13 cellular contexts compared by ENCODE assay signal in the genomic region with DNA sequence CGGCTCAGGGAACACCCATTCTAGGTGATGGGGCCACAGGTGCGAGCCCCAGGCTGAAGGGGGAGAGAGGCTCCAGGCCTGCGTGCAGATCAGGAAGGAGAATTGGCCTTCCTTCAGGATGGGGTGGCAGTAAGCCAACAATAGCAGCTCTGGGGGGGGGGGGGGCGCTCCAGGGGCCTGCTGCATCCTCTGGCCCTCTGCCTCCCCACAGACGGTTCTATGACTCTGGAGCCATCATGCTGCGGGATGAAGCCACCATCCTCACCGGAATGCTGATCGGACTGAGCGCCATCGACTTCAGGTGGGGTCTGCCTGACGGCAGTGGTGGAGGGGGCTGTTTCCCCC. TPM values are rescaled to one million over a fixed set of nuclear protein-coding genes. Genes with fewer than 3 reads are reported as not detected.
DNase-seq lines count a peak whose midpoint lies in the region; TF ChIP-seq lines count a peak whose summit lies in the region.
"Had no signal": no experiment of that assay in that cellular context is flagged by ENCODE, and none has a peak within 500 bp of the region (broad histone marks: within the 10 kb centered on the region; RNA-seq: fewer than 3 reads in every experiment).

No MANE protein-coding gene starts in this region.

- H3K9ac ChIP-seq in iPS-18a (ENCODE audit: low read length) (no peak overlapping the region), MM.1S (ENCODE audit: low read length) (no peak overlapping the region)

- H3K36me3 Mint-ChIP-seq in CD8-positive, alpha-beta memory T cell, result peaks cover 2 to 4% (median 3%) of the 10 kb centered on the region in 3 donors

- H3K9me3 Mint-ChIP-seq in CD8-positive, alpha-beta memory T cell, result no peaks in the 10 kb centered on the region
- H3K9me3 Mint-ChIP-seq: HFFc6 had no signal

- POLR2A ChIA-PET in CD8-positive, alpha-beta memory T cell (lab: Charles Lee), result interaction anchor here (0.5 to 1.4 kb wide), 3 partner anchors 70 to 170 kb away, joined by 3 to 4 read pairs (median 3); no protein-coding TSS in a partner anchor

- H3K27me3 ChIP-seq in CD8-positive, alpha-beta memory T cell (ENCODE audit: insufficient read depth, low read length, poor library complexity, severe bottlenecking), result peaks cover 28% of the 10 kb centered on the region
- H3K27me3 ChIP-seq in iPS-18a (ENCODE audit: control insufficient read depth, insufficient read depth, low read length) (peaks cover 39% of the 10 kb centered on the region), MM.1S (replicated peaks; ENCODE audit: insufficient read depth, low read length) (peaks cover 52% of the 10 kb centered on the region), vagina (peaks cover 6% of the 10 kb centered on the region)

- H3K27ac ChIP-seq in 22Rv1, result peak overlapping the region; percentile 72
- H3K27ac ChIP-seq in CD8-positive, alpha-beta memory T cell (ENCODE audit: low read depth, low read length), result no peak overlapping the region
- H3K27ac ChIP-seq in VCaP, result peak overlapping the region; percentile 83
- H3K27ac ChIP-seq in iPS-18a (ENCODE audit: low read length), result no peak overlapping the region
- H3K27ac ChIP-seq in MM.1S (ENCODE audit: low read length), result no peak overlapping the region
- H3K27ac ChIP-seq in vagina, result no peak overlapping the region

- no peaks in the 10 kb centered on the region for H3K9me3 ChIP-seq in CD8-positive, alpha-beta memory T cell (ENCODE audit: low read length)
- H3K9me3 ChIP-seq in iPS-18a (ENCODE audit: control insufficient read depth, low read depth, low read length) (no peaks in the 10 kb centered on the region), MM.1S (replicated peaks; ENCODE audit: insufficient read depth, low read length) (no peaks in the 10 kb centered on the region), vagina (no peaks in the 10 kb centered on the region)

- TF ChIP-seq POLR2A in vagina (IDR thresholded peaks at IDR 0.05), result no peak

- TF ChIP-seq CTCF in 22Rv1 (IDR thresholded peaks at IDR 0.05) (no peak), VCaP (conservative IDR thresholded peaks at IDR 0.05) (no peak), MM.1S (IDR thresholded peaks at IDR 0.05; ENCODE audit: low read length) (no peak), vagina (IDR thresholded peaks at IDR 0.05) (no peak)

- CTCF ChIA-PET in CD8-positive, alpha-beta memory T cell (lab: Charles Lee), result interaction anchor here (0.5 to 3.5 kb wide), 4 partner anchors 17 to 104 kb away, joined by 3 to 20 read pairs (median 5); a partner anchor contains a TSS

- no peak overlapping the region for H3K4me2 ChIP-seq in MM.1S (ENCODE audit: low read depth, low read length)

- H3K36me3 ChIP-seq in CD8-positive, alpha-beta memory T cell (ENCODE audit: insufficient read depth, low read length), result no peaks in the 10 kb centered on the region
- H3K36me3 ChIP-seq in iPS-18a (ENCODE audit: control insufficient read depth, low read depth, low read length), result peaks cover 4% of the 10 kb centered on the region
- H3K36me3 ChIP-seq in MM.1S (replicated peaks; ENCODE audit: insufficient read depth, low read length), result no peaks in the 10 kb centered on the region
- peaks cover 0 to 2% of the 10 kb centered on the region in 2 donors for H3K36me3 ChIP-seq in vagina

- peaks cover 11% of the 10 kb centered on the region for H3K4me1 ChIP-seq in CD8-positive, alpha-beta memory T cell (ENCODE audit: insufficient read depth, low read length)
- H3K4me1 ChIP-seq in iPS-18a (ENCODE audit: control insufficient read depth, low read depth, low read length), result peaks cover 14% of the 10 kb centered on the region
- H3K4me1 ChIP-seq in MM.1S (ENCODE audit: low read length), result no peaks in the 10 kb centered on the region
- peaks cover 6% of the 10 kb centered on the region for H3K4me1 ChIP-seq in vagina

- H3K27ac Mint-ChIP-seq in CD8-positive, alpha-beta memory T cell, result no peak overlapping the region
- H3K27ac Mint-ChIP-seq: HFFc6 had no signal

- DNase-seq in CD8-positive, alpha-beta memory T cell, result no peak
- DNase-seq in MM.1S (no peak), NCI-H748 treated with DMSO at 0.1 percent for 48 hours (lab: John Stamatoyannopoulos, UW) (no peak), vagina (ENCODE audit: extremely low spot score in 2 of 2) (no peak), hippocampal formation (lab: John Stamatoyannopoulos, UW) (no peak)
- DNase-seq: cerebellar nuclear complex, HFFc6, left ventricle myocardium superior had no signal

- peaks cover 12 to 23% (median 14%) of the 10 kb centered on the region in 3 donors for H3K4me1 Mint-ChIP-seq in CD8-positive, alpha-beta memory T cell

- no peaks in the 10 kb centered on the region for H3K79me2 ChIP-seq in MM.1S (ENCODE audit: low read length)

- H3K4me3 ChIP-seq in CD8-positive, alpha-beta memory T cell (ENCODE audit: low read length), result no peak overlapping the region
- H3K4me3 ChIP-seq in iPS-18a (ENCODE audit: low read length) (peak overlapping the region; percentile 53), MM.1S (ENCODE audit: low read length) (no peak overlapping the region), vagina (no peak overlapping the region)

- intact Hi-C loops in vagina (cut with DNase I), result no loop called here

- H4K20me1 ChIP-seq in MM.1S (ENCODE audit: insufficient read depth, low read length), result no peaks in the 10 kb centered on the region

- H3K4me3 Mint-ChIP-seq in CD8-positive, alpha-beta memory T cell, result peak overlapping the region; percentile 52 to 66 (median 58)
- H3K4me3 Mint-ChIP-seq: HFFc6 had no signal

- no peak overlapping the region for H2AFZ ChIP-seq in MM.1S (ENCODE audit: low read length)

- H3F3A ChIP-seq in MM.1S (ENCODE audit: insufficient read depth, low read length), result 0 out of 2 replicates have a peak, but pooled peaks cover 3% of the 10 kb centered on the region

- H3K9me2 ChIP-seq in MM.1S (replicated peaks; ENCODE audit: insufficient read depth, low read length), result no peaks in the 10 kb centered on the region

- peaks cover 30 to 42% of the 10 kb centered on the region in 2 donors for H3K27me3 Mint-ChIP-seq in CD8-positive, alpha-beta memory T cell

RNA-seq across cellular contexts. Expression of a gene that starts 6.1 kb away (rescaled TPM):
- not detected for total RNA-seq in CD8-positive, alpha-beta memory T cell
- polyA plus RNA-seq in CD8-positive, alpha-beta memory T cell, result not detected
- 2.0 TPM for total RNA-seq in vagina

RNA-seq across cellular contexts. Expression of a gene that starts 10.1 kb away (rescaled TPM):
- 100 to 1,000 TPM; 159 to 174 TPM for total RNA-seq in CD8-positive, alpha-beta memory T cell
- polyA plus RNA-seq in CD8-positive, alpha-beta memory T cell, result 133 TPM
- total RNA-seq in vagina, result 93.1 TPM

RNA-seq across cellular contexts. Expression of a gene that starts 30.6 kb away (rescaled TPM):
- total RNA-seq in CD8-positive, alpha-beta memory T cell, result 10 to 100 TPM; 48.7 to 50.3 TPM
- polyA plus RNA-seq in CD8-positive, alpha-beta memory T cell, result 56.4 TPM
- 268 TPM for total RNA-seq in vagina

RNA-seq across cellular contexts. Expression of a gene that starts 46.6 kb away (rescaled TPM):
- total RNA-seq in CD8-positive, alpha-beta memory T cell, result not detected
- not detected for polyA plus RNA-seq in CD8-positive, alpha-beta memory T cell
- total RNA-seq in vagina, result not detected
- total RNA-seq: HFFc6; left ventricle myocardium superior; pulmonary artery endothelial cell; T-helper 1 cell treated with Interleukin-12 subunit alpha and Interleukin-12 subunit beta and Interleukin-4 antibody, amounts not matched to agents 30 ng/mL and 1 ng/mL, for 36 hours had no signal

RNA-seq across cellular contexts. Expression of a gene that starts 49.2 kb away (rescaled TPM):
- under 1 TPM; 0.33 to 0.35 TPM for total RNA-seq in CD8-positive, alpha-beta memory T cell
- polyA plus RNA-seq in CD8-positive, alpha-beta memory T cell, result 0.28 TPM
- 4.2 TPM for total RNA-seq in vagina
- total RNA-seq: T-helper 1 cell treated with Interleukin-12 subunit alpha and Interleukin-12 subunit beta and Interleukin-4 antibody, amounts not matched to agents 30 ng/mL and 1 ng/mL, for 36 hours had no signal

Comparison
In these comparisons a context has a peak if more than half of its experiments do, and no peak if none do; other contexts are left out.
1. H3K27ac ChIP-seq: peak in 22Rv1 (single experiment) and VCaP (single experiment); none in CD8-positive, alpha-beta memory T cell (single experiment), iPS-18a (single experiment), MM.1S (single experiment) and vagina (single experiment).